ENCODE assay signal across 18 cellular contexts in genomic region chr2:118853647-118854367, GRCh38. TPM values are rescaled to one million over a fixed set of nuclear protein-coding genes. Genes with fewer than 3 reads are reported as not detected.
DNase-seq lines count a peak whose midpoint lies in the region; ATAC-seq and TF ChIP-seq lines count a peak whose summit lies in the region.
"Had no signal": no experiment of that assay in that cellular context is flagged by ENCODE, and none has a peak within 500 bp of the region (broad histone marks: within the 10 kb centered on the region; RNA-seq: fewer than 3 reads in every experiment).

No MANE protein-coding gene starts in this region.

- H3K4me3 Mint-ChIP-seq in CD4-positive, alpha-beta T cell = peak overlapping the region; percentile 14
- H3K4me3 Mint-ChIP-seq in endothelial cell (ENCODE audit: unreplicated experiment) (peak overlapping the region; percentile 64), neural crest cell (peak overlapping the region; percentile 71)

- WGBS in heart right ventricle, 2 donors = 2 to 4% methylated on average over 45 to 46 of the region's 46 CpGs

- POLR2A ChIA-PET in CD4-positive, alpha-beta T cell (lab: Charles Lee) = no interaction called here

- no peaks in the 10 kb centered on the region for H3K36me3 Mint-ChIP-seq in CD4-positive, alpha-beta T cell (ENCODE audit: low read depth)
- H3K36me3 Mint-ChIP-seq in endothelial cell (ENCODE audit: low read depth, unreplicated experiment) = peaks cover 5% of the 10 kb centered on the region
- H3K36me3 Mint-ChIP-seq in neural crest cell (ENCODE audit: low read depth) = peaks cover 4% of the 10 kb centered on the region

- CTCF ChIA-PET in CD4-positive, alpha-beta T cell (lab: Charles Lee) = no interaction called here

- H3K4me3 ChIP-seq in HUES48 (ENCODE audit: low read depth, low read length) (peak overlapping the region; percentile 37; the same call in 1 of the 2 replicates), heart right ventricle (no peak overlapping the region)
- H3K4me3 ChIP-seq: prostate gland had no signal

- peaks cover 41% of the 10 kb centered on the region for H3K4me1 ChIP-seq in HUES48 (ENCODE audit: control insufficient read depth, insufficient read depth, low read length)
- H3K4me1 ChIP-seq in heart right ventricle = peaks cover 3 to 45% (median 27%) of the 10 kb centered on the region in 9 donors
- H3K4me1 ChIP-seq: prostate gland had no signal

- peaks cover 33% of the 10 kb centered on the region for H3K4me1 Mint-ChIP-seq in CD4-positive, alpha-beta T cell (ENCODE audit: low read depth)
- H3K4me1 Mint-ChIP-seq in endothelial cell (ENCODE audit: unreplicated experiment) = peaks cover 33% of the 10 kb centered on the region
- peaks cover 24% of the 10 kb centered on the region for H3K4me1 Mint-ChIP-seq in neural crest cell

- H3K27me3 ChIP-seq in CD4-positive, alpha-beta T cell (ENCODE audit: control insufficient read depth, insufficient read depth, low read length) = peaks cover 98% of the 10 kb centered on the region
- H3K27me3 ChIP-seq in HUES48 (ENCODE audit: control insufficient read depth, insufficient read depth, low read length) (peaks cover 100% of the 10 kb centered on the region), heart right ventricle (peaks cover 64 to 100% (median 98%) of the 10 kb centered on the region in 7 donors)

- intact Hi-C loops in CD4-positive, alpha-beta T cell (cut with DNase I, micrococcal nuclease) = loop anchor here in 1 of 2 experiments (2.0 to 10.0 kb wide), 2 partner anchors 549 to 807 kb away; no protein-coding TSS in a partner anchor
- intact Hi-C loops in heart right ventricle (cut with DNase I) = loop anchor here in 7 of 10 donors (2.0 to 10.0 kb wide), 4 partner anchors 299 to 807 kb away; no protein-coding TSS in a partner anchor

- TF ChIP-seq CTCF in CD4-positive, alpha-beta T cell (IDR thresholded peaks at IDR 0.05) = no peak
- TF ChIP-seq CTCF in endothelial cell (IDR thresholded peaks at IDR 0.05; ENCODE audit: unreplicated experiment) (peak; percentile 11), neural crest cell (conservative IDR thresholded peaks at IDR 0.05) (no peak), heart right ventricle (IDR thresholded peaks at IDR 0.05) (no peak)

- no peaks in the 10 kb centered on the region for H3K9me3 Mint-ChIP-seq in CD4-positive, alpha-beta T cell
- H3K9me3 Mint-ChIP-seq in endothelial cell (ENCODE audit: unreplicated experiment) (no peaks in the 10 kb centered on the region), neural crest cell (no peaks in the 10 kb centered on the region)

- H3K27ac Mint-ChIP-seq in CD4-positive, alpha-beta T cell = no peak overlapping the region
- H3K27ac Mint-ChIP-seq in endothelial cell (ENCODE audit: unreplicated experiment) (no peak overlapping the region), neural crest cell (ENCODE audit: unreplicated experiment) (no peak overlapping the region)

- H3K9me3 ChIP-seq in CD4-positive, alpha-beta T cell (ENCODE audit: control insufficient read depth, low read length) = no peaks in the 10 kb centered on the region
- H3K9me3 ChIP-seq in HUES48 (ENCODE audit: control insufficient read depth, insufficient read depth, low read length) (no peaks in the 10 kb centered on the region), heart right ventricle (no peaks in the 10 kb centered on the region)
- H3K9me3 ChIP-seq: prostate gland had no signal

- no peak overlapping the region for H3K27ac ChIP-seq in CD4-positive, alpha-beta T cell (ENCODE audit: low read depth, low read length)
- H3K27ac ChIP-seq in HUES48 (ENCODE audit: low read depth, low read length) (no peak overlapping the region), heart right ventricle (no peak overlapping the region)
- H3K27ac ChIP-seq: prostate gland had no signal

- no peaks in the 10 kb centered on the region for H3K36me3 ChIP-seq in HUES48 (ENCODE audit: control insufficient read depth, insufficient read depth, low read length)
- H3K36me3 ChIP-seq in heart right ventricle = no peaks in the 10 kb centered on the region
- H3K36me3 ChIP-seq: prostate gland had no signal

- H3K9ac ChIP-seq in HUES48 (ENCODE audit: low read depth, low read length) = no peak overlapping the region

- no peak for DNase-seq in CD4-positive, alpha-beta T cell
- DNase-seq in endothelial cell (ENCODE audit: low spot score) (no peak), neural crest cell (ENCODE audit: low read depth, low spot score) (no peak), heart right ventricle (no peak), NCI-H82 (lab: John Stamatoyannopoulos, UW) (no peak), NCI-H2196 (lab: John Stamatoyannopoulos, UW; ENCODE audit: unreplicated experiment) (no peak), NCI-H524 (lab: John Stamatoyannopoulos, UW) (no peak)
- DNase-seq: amygdala; cortex of kidney; midbrain; NCI-H2029 treated with DMSO at 0.1 percent for 48 hours; NCI-H774; SHP77; stimulated activated CD8-positive, alpha-beta memory T cell treated with anti-CD3 and anti-CD28 coated beads, Interleukin-4, amount 100 ng/mL, for 48 hours had no signal

- H3K27me3 Mint-ChIP-seq in CD4-positive, alpha-beta T cell = peaks cover 95% of the 10 kb centered on the region
- H3K27me3 Mint-ChIP-seq in endothelial cell (ENCODE audit: unreplicated experiment) (peaks cover 54% of the 10 kb centered on the region), neural crest cell (ENCODE audit: low read depth) (peaks cover 100% of the 10 kb centered on the region)

- ATAC-seq in CD4-positive, alpha-beta T cell (ENCODE audit: poor library complexity) = no peak
- ATAC-seq in heart right ventricle = no peak

RNA-seq across cellular contexts. Expression of gene EN1, which starts 6.4 kb away (rescaled TPM):
- not detected for total RNA-seq in CD4-positive, alpha-beta T cell
- 0.87 TPM for total RNA-seq in endothelial cell (ENCODE audit: unreplicated experiment)
- 12.6 and 13.9 TPM in 2 replicates for total RNA-seq in neural crest cell
- total RNA-seq in heart right ventricle = under 1 TPM in 1 of 10 donors, not detected in 9; 0.15 TPM
- polyA plus RNA-seq in heart right ventricle = not detected
- total RNA-seq: fibroblast of lung, G401 had no signal
- polyA plus RNA-seq: fibroblast of lung had no signal

Comparison
In these comparisons a context has a peak if more than half of its experiments do, and no peak if none do; other contexts are left out.
1. H3K4me3 Mint-ChIP-seq: peak in every context shown above with its lines; median percentile 71 in neural crest cell; 64 in endothelial cell; 14 in CD4-positive, alpha-beta T cell.